9 cellular contexts compared by ENCODE assay signal in the genomic region with DNA sequence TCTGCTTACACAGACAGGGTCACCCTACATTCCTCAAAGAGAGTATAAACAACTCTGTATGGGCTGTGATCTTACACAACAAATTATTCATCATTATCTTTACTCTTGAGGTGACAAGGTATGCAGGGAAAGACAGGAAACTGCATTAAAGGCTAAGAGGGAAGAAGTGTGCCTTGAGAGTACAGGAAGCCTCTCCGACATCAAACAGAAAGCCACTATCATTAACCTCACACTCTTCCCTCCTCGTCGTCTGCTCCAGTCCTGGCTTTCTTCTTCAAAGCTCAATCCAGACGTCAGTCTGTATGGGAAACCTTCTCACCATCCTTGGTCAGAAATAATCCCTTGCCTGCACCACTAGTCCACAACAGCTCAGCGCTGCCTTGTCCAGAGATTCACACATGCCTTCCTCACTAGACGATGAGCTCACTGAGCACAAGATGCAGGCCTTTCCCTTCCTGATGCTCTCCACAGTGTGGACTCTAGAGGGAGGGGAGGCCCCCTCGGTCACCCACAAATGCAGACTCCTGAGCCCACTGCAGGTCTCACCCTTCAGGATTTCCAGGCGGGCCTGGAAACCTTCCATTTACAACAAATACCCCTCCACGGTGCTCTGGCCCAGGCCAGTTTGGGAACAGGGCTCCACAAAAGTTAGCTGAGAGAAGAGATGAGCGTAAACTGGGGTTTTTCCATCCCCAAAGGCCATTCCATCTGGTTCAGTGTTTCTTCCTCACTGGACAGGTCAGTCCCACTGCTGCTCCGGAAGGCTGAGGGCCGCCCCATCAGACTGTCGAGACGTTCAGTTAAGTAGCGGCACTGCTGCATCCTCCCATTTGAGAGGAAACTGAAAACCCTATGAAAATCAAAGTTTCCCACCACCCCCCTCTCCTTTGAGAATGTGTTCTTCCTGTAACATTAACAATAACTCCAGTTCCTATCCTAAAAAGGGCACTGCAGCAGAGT.
DNase-seq lines count a peak whose midpoint lies in the region; ATAC-seq lines count a peak whose summit lies in the region.
"Had no signal": no experiment of that assay in that cellular context is flagged by ENCODE, and none has a peak within 500 bp of the region (broad histone marks: within the 10 kb centered on the region; RNA-seq: fewer than 3 reads in every experiment).

No MANE protein-coding gene starts in this region.

- H3K27ac ChIP-seq in cingulate gyrus (ENCODE audit: low read depth, low read length) = peak overlapping the region; percentile 0
- peak overlapping the region; percentile 78 for H3K27ac ChIP-seq in muscle layer of duodenum (ENCODE audit: low read length)

- H3K27me3 ChIP-seq in muscle layer of duodenum (ENCODE audit: low read depth, low read length) = no peaks in the 10 kb centered on the region

- H3K9me3 ChIP-seq in muscle layer of duodenum (ENCODE audit: control insufficient read depth in 1 of 2, low read length in 2 of 2) = no peaks in the 10 kb centered on the region

- H3K4me3 ChIP-seq in muscle layer of duodenum (ENCODE audit: low read depth in 1 of 2, low read length in 2 of 2) = peak overlapping the region; percentile 18 to 27

- H3K36me3 ChIP-seq in muscle layer of duodenum (ENCODE audit: control insufficient read depth in 1 of 2, insufficient read depth in 2 of 2, low read length in 2 of 2) = no peaks in the 10 kb centered on the region

- peak in 4 of 6 experiments; percentile 15 to 55 (median 36) for DNase-seq in stimulated activated naive CD4-positive, alpha-beta T cell (lab: John Stamatoyannopoulos, UW)
- no peak for DNase-seq in stimulated activated naive CD4-positive, alpha-beta T cell treated with Interleukin-2 at 50 U/mL for 16 hours (lab: John Stamatoyannopoulos, UW)
- DNase-seq in GM03348 (ENCODE audit: low spot score) (no peak), SHP77 treated with DMSO at 0.1 percent for 48 hours (lab: John Stamatoyannopoulos, UW) (no peak), HCEC 1CT (no peak)
- DNase-seq: NCI-H1048 had no signal

- ATAC-seq in GM18861 (IDR thresholded peaks at IDR 0.05; ENCODE audit: unreplicated experiment) = no peak

- peaks cover 0 to 17% of the 10 kb centered on the region in 2 donors for H3K4me1 ChIP-seq in muscle layer of duodenum (ENCODE audit: control insufficient read depth in 1 of 2, insufficient read depth in 2 of 2, low read length in 2 of 2)

Comparison
In these comparisons a context has a peak if more than half of its experiments do, and no peak if none do; other contexts are left out.
1. DNase-seq: peak in stimulated activated naive CD4-positive, alpha-beta T cell (4 of 6); none in stimulated activated naive CD4-positive, alpha-beta T cell treated with Interleukin-2 at 50 U/mL for 16 hours (single experiment), GM03348 (single experiment), SHP77 treated with DMSO at 0.1 percent for 48 hours (single experiment) and HCEC 1CT (single experiment).